In genomic region chr2:208407667-208408066, GRCh38 we compare ENCODE assay signal across 9 cellular contexts. TPM values are rescaled to one million over a fixed set of nuclear protein-coding genes. Genes with fewer than 3 reads are reported as not detected.
DNase-seq lines count a peak whose midpoint lies in the region; ATAC-seq, FAIRE-seq and TF ChIP-seq lines count a peak whose summit lies in the region.
"Had no signal": no experiment of that assay in that cellular context is flagged by ENCODE, and none has a peak within 500 bp of the region (broad histone marks: within the 10 kb centered on the region; RNA-seq: fewer than 3 reads in every experiment).

No MANE protein-coding gene starts in this region.

- TF ChIP-seq CTCF in chondrocyte (IDR thresholded peaks at IDR 0.05) (peak; percentile 65), pancreas (IDR thresholded peaks at IDR 0.05) (peak in 2 of 4 donors; percentile 19 to 26)

- H3K27ac Mint-ChIP-seq in activated CD4-positive, alpha-beta T cell treated with anti-CD3 and anti-CD28 coated beads for 36 hours, result no peak overlapping the region
- no peak overlapping the region for H3K27ac Mint-ChIP-seq in chondrocyte (ENCODE audit: unreplicated experiment)
- H3K27ac Mint-ChIP-seq: natural killer cell treated with Interleukin-12 subunit alpha and Interleukin-12 subunit beta and Interleukin-15 and Interleukin-18, amount 100 ng/mL, for 72 hours had no signal

- H3K4me3 ChIP-seq in pancreas, result peak overlapping the region in 1 of 4 donors; percentile 59

- no peaks in the 10 kb centered on the region for H3K27me3 ChIP-seq in pancreas

- no peak for FAIRE-seq in pancreas (lab: Jason Lieb, UNC)

- no peak overlapping the region for H3K4me3 Mint-ChIP-seq in activated CD4-positive, alpha-beta T cell treated with anti-CD3 and anti-CD28 coated beads for 36 hours
- H3K4me3 Mint-ChIP-seq in chondrocyte (ENCODE audit: unreplicated experiment), result no peak overlapping the region
- H3K4me3 Mint-ChIP-seq: natural killer cell treated with Interleukin-12 subunit alpha and Interleukin-12 subunit beta and Interleukin-15 and Interleukin-18, amount 100 ng/mL, for 72 hours had no signal

- H3K36me3 Mint-ChIP-seq in activated CD4-positive, alpha-beta T cell treated with anti-CD3 and anti-CD28 coated beads for 36 hours (ENCODE audit: low read depth), result no peaks in the 10 kb centered on the region
- H3K36me3 Mint-ChIP-seq in chondrocyte (ENCODE audit: low read depth), result no peaks in the 10 kb centered on the region
- H3K36me3 Mint-ChIP-seq: natural killer cell treated with Interleukin-12 subunit alpha and Interleukin-12 subunit beta and Interleukin-15 and Interleukin-18, amount 100 ng/mL, for 72 hours had no signal

- POLR2A ChIA-PET in activated CD4-positive, alpha-beta T cell treated with anti-CD3 and anti-CD28 coated beads for 36 hours (lab: Charles Lee), result interaction anchor here (0.5 kb wide), 1 partner anchor 1508 kb away, joined by 3 read pairs; no protein-coding TSS in a partner anchor

- H3K4me1 Mint-ChIP-seq in activated CD4-positive, alpha-beta T cell treated with anti-CD3 and anti-CD28 coated beads for 36 hours, result peaks cover 9% of the 10 kb centered on the region
- peaks cover 10% of the 10 kb centered on the region for H3K4me1 Mint-ChIP-seq in chondrocyte (ENCODE audit: low read depth)

- H3K4me1 ChIP-seq in pancreas, result peaks cover 3 to 5% (median 4%) of the 10 kb centered on the region in 3 donors

- CTCF ChIA-PET in activated CD4-positive, alpha-beta T cell treated with anti-CD3 and anti-CD28 coated beads for 36 hours (lab: Charles Lee), result interaction anchor here (0.7 to 1.2 kb wide), 6 partner anchors 8 to 922 kb away, joined by 3 to 6 read pairs (median 4); no protein-coding TSS in a partner anchor

- no peak for ATAC-seq in activated CD4-positive, alpha-beta T cell treated with anti-CD3 and anti-CD28 coated beads for 36 hours
- ATAC-seq in pancreas (peak; percentile 80 to 93 (median 86)), HG03108 (IDR thresholded peaks at IDR 0.05; ENCODE audit: unreplicated experiment) (no peak)

- intact Hi-C loops in activated CD4-positive, alpha-beta T cell treated with anti-CD3 and anti-CD28 coated beads for 36 hours (cut with DNase I, micrococcal nuclease), result loop anchor here (5.0 to 10.0 kb wide), 3 partner anchors 800 to 1017 kb away; partner anchors contain the start of gene MAP2 (in 1 of the 2)
- intact Hi-C loops in pancreas (cut with DNase I), result no loop called here

- no peak overlapping the region for H3K27ac ChIP-seq in pancreas

- no peaks in the 10 kb centered on the region for H3K9me3 ChIP-seq in pancreas

- peaks cover 46% of the 10 kb centered on the region for H3K27me3 Mint-ChIP-seq in activated CD4-positive, alpha-beta T cell treated with anti-CD3 and anti-CD28 coated beads for 36 hours
- peaks cover 55% of the 10 kb centered on the region for H3K27me3 Mint-ChIP-seq in chondrocyte (ENCODE audit: low read depth)

- DNase-seq in activated CD4-positive, alpha-beta T cell treated with anti-CD3 and anti-CD28 coated beads for 36 hours, result peak; percentile 27
- DNase-seq in activated CD4-positive, alpha-beta T cell treated with anti-CD3 and anti-CD28 coated beads, Interleukin-2, amount 50 U/mL, for 4 hours, result no peak
- DNase-seq in NCI-H1930 (lab: John Stamatoyannopoulos, UW) (peak; percentile 31 to 41), chondrocyte (ENCODE audit: low spot score) (no peak), pancreas (peak in 2 of 6 donors; percentile 34 to 37), SKM-1 (lab: John Stamatoyannopoulos, UW; ENCODE audit: unreplicated experiment) (no peak)
- DNase-seq in activated CD8-positive, alpha-beta memory T cell treated with anti-CD3 and anti-CD28 coated beads, Interleukin-2, amount 50 U/mL, for 48 hours, result no peak

- no peaks in the 10 kb centered on the region for H3K9me3 Mint-ChIP-seq in activated CD4-positive, alpha-beta T cell treated with anti-CD3 and anti-CD28 coated beads for 36 hours (ENCODE audit: low read depth)
- no peaks in the 10 kb centered on the region for H3K9me3 Mint-ChIP-seq in chondrocyte (ENCODE audit: low read depth)
- H3K9me3 Mint-ChIP-seq: natural killer cell treated with Interleukin-12 subunit alpha and Interleukin-12 subunit beta and Interleukin-15 and Interleukin-18, amount 100 ng/mL, for 72 hours had no signal

- 14 to 15% methylated on average over 9 of the region's 9 CpGs for WGBS in pancreas, 2 donors

- H3K36me3 ChIP-seq in pancreas, result no peaks in the 10 kb centered on the region

RNA-seq across cellular contexts. Expression of gene PTH2R, which starts 1.1 kb away (rescaled TPM):
- total RNA-seq in activated CD4-positive, alpha-beta T cell treated with anti-CD3 and anti-CD28 coated beads for 36 hours, result under 1 TPM in 1 of 2 experiments, not detected in 1; 0.14 TPM
- total RNA-seq in chondrocyte (not detected in 3 replicates), pancreas (under 1 TPM; 0.19 to 0.62 (median 0.46) TPM)
- polyA plus RNA-seq in pancreas, result 1 to 10 TPM in 1 of 2 donors, under 1 TPM in 1; 0.49 to 1.5 TPM
- total RNA-seq: natural killer cell treated with Interleukin-12 subunit alpha and Interleukin-12 subunit beta and Interleukin-15 and Interleukin-18, amount 100 ng/mL, for 72 hours had no signal

Comparison
In these comparisons a context has a peak if more than half of its experiments do, and no peak if none do; other contexts are left out.
1. DNase-seq: peak in activated CD4-positive, alpha-beta T cell treated with anti-CD3 and anti-CD28 coated beads for 36 hours (single experiment) and NCI-H1930 (2 of 2); none in activated CD4-positive, alpha-beta T cell treated with anti-CD3 and anti-CD28 coated beads, Interleukin-2, amount 50 U/mL, for 4 hours (0 of 2), chondrocyte (single experiment), SKM-1 (single experiment) and activated CD8-positive, alpha-beta memory T cell treated with anti-CD3 and anti-CD28 coated beads, Interleukin-2, amount 50 U/mL, for 48 hours (single experiment).
2. ATAC-seq: peak in pancreas (4 of 4); none in activated CD4-positive, alpha-beta T cell treated with anti-CD3 and anti-CD28 coated beads for 36 hours (single experiment) and HG03108 (single experiment).
3. intact Hi-C loops: an anchor here in activated CD4-positive, alpha-beta T cell treated with anti-CD3 and anti-CD28 coated beads for 36 hours (5.0 to 10.0 kb wide); none called in pancreas.